In genomic region chr22:37565830-37566229, GRCh38 we compare ENCODE assay signal across 10 cellular contexts. TPM values are rescaled to one million over a fixed set of nuclear protein-coding genes. Genes with fewer than 3 reads are reported as not detected.
DNase-seq lines count a peak whose midpoint lies in the region; ATAC-seq lines count a peak whose summit lies in the region.
"Had no signal": no experiment of that assay in that cellular context is flagged by ENCODE, and none has a peak within 500 bp of the region (broad histone marks: within the 10 kb centered on the region; RNA-seq: fewer than 3 reads in every experiment).

No MANE protein-coding gene starts in this region.

- no peaks in the 10 kb centered on the region for H3K36me3 Mint-ChIP-seq in activated naive CD4-positive, alpha-beta T cell treated with anti-CD3 and anti-CD28 coated beads, Interleukin-2, amount 50 U/mL, for 24 hours

- peak overlapping the region; percentile 93 for H3K27ac ChIP-seq in angular gyrus (ENCODE audit: low read depth, low read length)
- H3K27ac ChIP-seq in mesenchymal stem cell (ENCODE audit: low read length, poor library complexity, severe bottlenecking), result no peak overlapping the region
- peak overlapping the region; percentile 95 for H3K27ac ChIP-seq in temporal lobe (ENCODE audit: low read depth, low read length)

- H3K9ac ChIP-seq in mesenchymal stem cell (ENCODE audit: low read length), result no peak overlapping the region

- H3K4ac ChIP-seq in mesenchymal stem cell (ENCODE audit: low read depth in 1 of 2, low read length in 2 of 2), result no peak overlapping the region

- H3K23ac ChIP-seq in mesenchymal stem cell (ENCODE audit: low read length in 2 of 2), result no peak overlapping the region

- no peak overlapping the region for H2AK5ac ChIP-seq in mesenchymal stem cell (ENCODE audit: low read length, severe bottlenecking)

- H3K4me1 ChIP-seq in mesenchymal stem cell (ENCODE audit: control insufficient read depth, insufficient read depth, low read depth, low read length), result peaks cover 71% of the 10 kb centered on the region

- no peak overlapping the region for H3K4me3 Mint-ChIP-seq in activated naive CD4-positive, alpha-beta T cell treated with anti-CD3 and anti-CD28 coated beads, Interleukin-2, amount 50 U/mL, for 24 hours

- H3K27me3 ChIP-seq in mesenchymal stem cell (ENCODE audit: control insufficient read depth in 1 of 2, insufficient read depth in 1 of 2, low read length in 2 of 2), result no peaks in the 10 kb centered on the region

- no peak overlapping the region for H2BK12ac ChIP-seq in mesenchymal stem cell (ENCODE audit: low read length in 2 of 2)

- H3K27ac Mint-ChIP-seq in activated naive CD4-positive, alpha-beta T cell treated with anti-CD3 and anti-CD28 coated beads, Interleukin-2, amount 50 U/mL, for 24 hours, result peak overlapping the region; percentile 35

- H2BK5ac ChIP-seq in mesenchymal stem cell (ENCODE audit: low read depth, low read length, poor library complexity, severe bottlenecking), result no peak overlapping the region

- H4K91ac ChIP-seq in mesenchymal stem cell (ENCODE audit: low read length), result no peak overlapping the region

- peaks cover 16% of the 10 kb centered on the region for H3K27me3 Mint-ChIP-seq in activated naive CD4-positive, alpha-beta T cell treated with anti-CD3 and anti-CD28 coated beads, Interleukin-2, amount 50 U/mL, for 24 hours

- WGBS in mesenchymal stem cell, result 82% methylated on average over 17 of the region's 17 CpGs

- DNase-seq in activated naive CD4-positive, alpha-beta T cell treated with Interleukin-2 at 50 U/mL for 16 hours, result no peak
- DNase-seq in mesenchymal stem cell (no peak), H4 (ENCODE audit: low spot score) (no peak), activated gamma-delta T cell treated with Interleukin-2 at 50 U/mL for 16 hours (no peak)
- DNase-seq: retina had no signal

- no peak overlapping the region for H3K4me3 ChIP-seq in mesenchymal stem cell (ENCODE audit: insufficient read depth in 1 of 2, low read depth in 1 of 2, low read length in 2 of 2)

- no peaks in the 10 kb centered on the region for H3K9me3 ChIP-seq in mesenchymal stem cell (ENCODE audit: control insufficient read depth, low read length)

- peaks cover 5% of the 10 kb centered on the region for H3K79me1 ChIP-seq in mesenchymal stem cell (replicated peaks; ENCODE audit: low read length, poor library complexity, severe bottlenecking)

- H2BK15ac ChIP-seq in mesenchymal stem cell (ENCODE audit: low read depth, poor library complexity, severe bottlenecking), result no peak overlapping the region

- ATAC-seq in GM18858 (IDR thresholded peaks at IDR 0.05; ENCODE audit: unreplicated experiment), result no peak

- no peak overlapping the region for H3K18ac ChIP-seq in mesenchymal stem cell (ENCODE audit: low read depth in 1 of 2, low read length in 2 of 2)

- no peak overlapping the region for H3K4me2 ChIP-seq in mesenchymal stem cell (ENCODE audit: low read length, poor library complexity, severe bottlenecking)

- H3K36me3 ChIP-seq in mesenchymal stem cell (ENCODE audit: control insufficient read depth in 1 of 2, insufficient read depth in 2 of 2, low read depth in 1 of 2, low read length in 2 of 2), result peaks cover 52 to 62% of the 10 kb centered on the region in 2 experiments

- H3K4me1 Mint-ChIP-seq in activated naive CD4-positive, alpha-beta T cell treated with anti-CD3 and anti-CD28 coated beads, Interleukin-2, amount 50 U/mL, for 24 hours, result peaks cover 34% of the 10 kb centered on the region

- peak overlapping the region; percentile 53 for H4K8ac ChIP-seq in mesenchymal stem cell (ENCODE audit: low read length)

- no peak overlapping the region for H3K14ac ChIP-seq in mesenchymal stem cell (ENCODE audit: low read length in 2 of 2)

- H2AFZ ChIP-seq in mesenchymal stem cell (ENCODE audit: low read depth, low read length), result no peak overlapping the region

- H3K9me3 Mint-ChIP-seq in activated naive CD4-positive, alpha-beta T cell treated with anti-CD3 and anti-CD28 coated beads, Interleukin-2, amount 50 U/mL, for 24 hours, result no peaks in the 10 kb centered on the region

- H2BK120ac ChIP-seq in mesenchymal stem cell (ENCODE audit: low read depth, low read length), result no peak overlapping the region

RNA-seq across cellular contexts. Expression of gene CDC42EP1, which starts 5.5 kb away (rescaled TPM):
- polyA plus RNA-seq in mesenchymal stem cell (2013, experiment 1 of 2), result 117 TPM
- 113 TPM for polyA plus RNA-seq in mesenchymal stem cell (2013, experiment 2 of 2)
- 3.4 TPM for total RNA-seq in temporal lobe
- total RNA-seq in H4 (2014; rRNA removed; shearing (Covaris generic)), result 7.6 and 9.5 TPM in 2 replicates

RNA-seq across cellular contexts. Expression of gene LGALS2, which starts 14.1 kb away (rescaled TPM):
- polyA plus RNA-seq in mesenchymal stem cell (2013, experiment 1 of 2), result not detected
- not detected for polyA plus RNA-seq in mesenchymal stem cell (2013, experiment 2 of 2)
- total RNA-seq in temporal lobe, result not detected
- not detected in 2 replicates for total RNA-seq in H4 (2014; rRNA removed; shearing (Covaris generic))
- total RNA-seq: SK-MEL-5 had no signal

RNA-seq across cellular contexts. Expression of gene GGA1, which starts 42.8 kb away (rescaled TPM):
- 25.3 TPM for polyA plus RNA-seq in mesenchymal stem cell (2013, experiment 1 of 2)
- polyA plus RNA-seq in mesenchymal stem cell (2013, experiment 2 of 2), result 23.1 TPM
- total RNA-seq in temporal lobe, result 27.5 TPM
- 8.2 and 31.3 TPM in 2 replicates for total RNA-seq in H4 (2014; rRNA removed; shearing (Covaris generic))

RNA-seq across cellular contexts. Expression of gene CARD10, which starts 46.6 kb away (rescaled TPM):
- polyA plus RNA-seq in mesenchymal stem cell (2013, experiment 1 of 2), result 3.1 TPM
- 3.2 TPM for polyA plus RNA-seq in mesenchymal stem cell (2013, experiment 2 of 2)
- total RNA-seq in temporal lobe, result 4.7 TPM
- total RNA-seq in H4 (2014; rRNA removed; shearing (Covaris generic)), result 2.8 and 3.9 TPM in 2 replicates
